ENCODE assay signal across 9 cellular contexts in genomic region chr4:152310223-152310622, GRCh38.
DNase-seq lines count a peak whose midpoint lies in the region; ATAC-seq and TF ChIP-seq lines count a peak whose summit lies in the region.
"Had no signal": no experiment of that assay in that cellular context is flagged by ENCODE, and none has a peak within 500 bp of the region (broad histone marks: within the 10 kb centered on the region; RNA-seq: fewer than 3 reads in every experiment).

No MANE protein-coding gene starts in this region.

- peaks cover 3% of the 10 kb centered on the region for H3K4me1 Mint-ChIP-seq in activated T-cell treated with anti-CD3 and anti-CD28 coated beads, Interleukin-2, amount 50 U/mL, for 24 hours (ENCODE audit: low read depth)

- no peaks in the 10 kb centered on the region for H3K27me3 Mint-ChIP-seq in activated T-cell treated with anti-CD3 and anti-CD28 coated beads, Interleukin-2, amount 50 U/mL, for 24 hours

- H3K4me3 Mint-ChIP-seq in activated T-cell treated with anti-CD3 and anti-CD28 coated beads, Interleukin-2, amount 50 U/mL, for 24 hours = no peak overlapping the region

- H3K36me3 Mint-ChIP-seq in activated T-cell treated with anti-CD3 and anti-CD28 coated beads, Interleukin-2, amount 50 U/mL, for 24 hours (ENCODE audit: low read depth) = no peaks in the 10 kb centered on the region

- H3K4me3 ChIP-seq in transverse colon = no peak overlapping the region
- no peak overlapping the region for H3K4me3 ChIP-seq in right cardiac atrium (ENCODE audit: low read length)

- no peaks in the 10 kb centered on the region for H3K9me3 Mint-ChIP-seq in activated T-cell treated with anti-CD3 and anti-CD28 coated beads, Interleukin-2, amount 50 U/mL, for 24 hours

- no peak for TF ChIP-seq POLR2A in transverse colon (IDR thresholded peaks at IDR 0.05)

- in situ Hi-C loops in transverse colon (cut with MboI; ENCODE audit: low pct_ligation_motif_present in 1 of 4, low pct_unique_long_range_greater_than_20kb in 1 of 4, low sequenced_read_pairs in 3 of 4) = no loop called here

- no peak overlapping the region for H3K27ac Mint-ChIP-seq in activated T-cell treated with anti-CD3 and anti-CD28 coated beads, Interleukin-2, amount 50 U/mL, for 24 hours

- TF ChIP-seq EP300 in transverse colon (IDR thresholded peaks at IDR 0.05; ENCODE audit: low read depth) = no peak

- TF ChIP-seq CTCF in transverse colon (IDR thresholded peaks at IDR 0.05) = no peak

- peak; percentile 9 for DNase-seq in COLO829 (ENCODE audit: low spot score)
- peak; percentile 16 for DNase-seq in HS-5 (ENCODE audit: low read depth)
- DNase-seq in UCSD-AML1 (lab: John Stamatoyannopoulos, UW; ENCODE audit: unreplicated experiment) = peak; percentile 19
- peak; percentile 74 for DNase-seq in kidney glomerular epithelial cell (lab: John Stamatoyannopoulos, UW)
- no peak for DNase-seq in activated T-cell treated with anti-CD3 and anti-CD28 coated beads, Interleukin-2, amount 50 U/mL, for 24 hours
- DNase-seq in transverse colon = no peak
- no peak for DNase-seq in Kasumi-1 (lab: John Stamatoyannopoulos, UW)
- no peak for DNase-seq in right cardiac atrium
- DNase-seq: glutamatergic neuron had no signal

- H3K9me3 ChIP-seq in transverse colon (no peaks in the 10 kb centered on the region), right cardiac atrium (ENCODE audit: control insufficient read depth, low read length) (no peaks in the 10 kb centered on the region)

- no peaks in the 10 kb centered on the region for H3K36me3 ChIP-seq in transverse colon

- H3K27me3 ChIP-seq in transverse colon (no peaks in the 10 kb centered on the region), right cardiac atrium (ENCODE audit: control insufficient read depth, insufficient read depth) (no peaks in the 10 kb centered on the region)

- intact Hi-C loops in transverse colon (cut with DNase I; ENCODE audit: low total_unique reads) = no loop called here
- intact Hi-C loops in right cardiac atrium (cut with DNase I) = no loop called here

- no peak for ATAC-seq in right cardiac atrium

- H3K27ac ChIP-seq in transverse colon (no peak overlapping the region), right cardiac atrium (ENCODE audit: low read length) (no peak overlapping the region)

- 64 to 71% methylated on average over 2 of the region's 2 CpGs for WGBS in transverse colon (ENCODE audit: low coverage in 1 of 2), 2 donors
- WGBS in right cardiac atrium = 88% methylated on average over 2 of the region's 2 CpGs

- H3K4me1 ChIP-seq in transverse colon = no peaks in the 10 kb centered on the region
- no peaks in the 10 kb centered on the region for H3K4me1 ChIP-seq in right cardiac atrium (ENCODE audit: control insufficient read depth, insufficient read depth, low read length)

Comparison
In these comparisons a context has a peak if more than half of its experiments do, and no peak if none do; other contexts are left out.
1. DNase-seq: peak in COLO829 (single experiment), HS-5 (single experiment), UCSD-AML1 (single experiment) and kidney glomerular epithelial cell (single experiment); none in activated T-cell treated with anti-CD3 and anti-CD28 coated beads, Interleukin-2, amount 50 U/mL, for 24 hours (single experiment), transverse colon (single experiment), Kasumi-1 (0 of 2) and right cardiac atrium (0 of 3).